Comparison of ENCODE assay signal across 1 cellular context in the genomic region with DNA sequence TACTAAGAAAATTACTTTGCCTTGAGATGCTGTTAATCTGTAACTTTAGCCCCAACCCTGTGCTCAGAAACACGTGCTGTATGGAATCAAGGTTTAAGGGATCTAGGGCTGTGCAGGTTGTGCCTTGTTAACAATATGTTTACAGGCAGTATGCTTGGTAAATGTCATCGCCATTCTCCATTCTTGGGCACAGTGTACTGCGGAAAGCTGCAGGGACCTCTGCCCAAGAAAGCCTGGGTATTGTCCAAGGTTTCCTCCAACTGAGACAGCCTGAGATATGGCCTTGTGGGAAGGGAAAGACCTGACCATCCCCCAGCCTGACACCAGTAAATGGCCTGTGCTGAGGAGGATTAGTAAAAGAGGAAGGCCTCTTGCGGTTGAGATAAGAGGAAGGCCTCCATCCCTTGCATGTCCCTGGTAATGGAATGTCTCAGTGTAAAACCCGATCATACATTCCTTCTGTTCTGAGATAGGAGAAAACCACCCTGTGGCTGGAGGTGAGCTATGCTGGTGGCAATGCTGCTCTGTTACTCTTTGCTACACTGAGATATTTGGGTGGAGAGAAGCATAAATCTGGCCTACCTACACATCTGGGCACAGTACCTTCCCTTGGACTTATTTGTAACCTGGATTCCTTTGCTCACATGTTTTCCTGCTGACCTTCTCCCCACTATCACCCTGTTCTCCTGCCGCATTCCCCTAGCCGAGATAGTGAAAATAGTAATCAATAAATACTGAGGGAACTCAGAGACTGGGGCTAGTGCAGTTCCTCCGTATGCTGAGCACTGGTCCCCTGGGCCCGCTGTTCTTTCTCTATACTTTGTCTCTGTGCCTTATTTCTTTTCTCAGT.
TF ChIP-seq lines count a peak whose summit lies in the region.

No MANE protein-coding gene starts in this region.

TF ChIP-seq in GM12878, 131 proteins besides CTCF, POLR2A, EP300 and RAD21:
- TF ChIP-seq IKZF2 (IDR thresholded peaks at IDR 0.05) (0 out of 4 replicates have a peak, but pooled peaks of 1 of the 2 experiments have one; percentile 17), IKZF1 (conservative IDR thresholded peaks at IDR 0.05) (0 out of 2 replicates have a peak, but pooled peaks have one; percentile 19), EED (IDR thresholded peaks at IDR 0.05; ENCODE audit: low read depth) (peak; percentile 59; the same call in 1 of the 2 replicates), SPI1 (IDR thresholded peaks at IDR 0.05; ENCODE audit: borderline replicate concordance, insufficient read depth, low read depth, low read length) (peak; percentile 63; the same call in 1 of the 2 replicates), RUNX3 (IDR thresholded peaks at IDR 0.05; ENCODE audit: low read length) (peak; percentile 79)
